ENCODE assay signal across 9 cellular contexts in genomic region chr10:112389147-112389822, GRCh38. TPM values are rescaled to one million over a fixed set of nuclear protein-coding genes. Genes with fewer than 3 reads are reported as not detected.
DNase-seq lines count a peak whose midpoint lies in the region; ATAC-seq and TF ChIP-seq lines count a peak whose summit lies in the region.
"Had no signal": no experiment of that assay in that cellular context is flagged by ENCODE, and none has a peak within 500 bp of the region (broad histone marks: within the 10 kb centered on the region; RNA-seq: fewer than 3 reads in every experiment).

No MANE protein-coding gene starts in this region.

- no peaks in the 10 kb centered on the region for H3K9me3 Mint-ChIP-seq in T-cell
- no peaks in the 10 kb centered on the region for H3K9me3 Mint-ChIP-seq in effector memory CD8-positive, alpha-beta T cell

- no peak for TF ChIP-seq CTCF in esophagus muscularis mucosa (IDR thresholded peaks at IDR 0.05)

- H3K27me3 Mint-ChIP-seq in T-cell = no peaks in the 10 kb centered on the region
- no peaks in the 10 kb centered on the region for H3K27me3 Mint-ChIP-seq in effector memory CD8-positive, alpha-beta T cell

- no peak overlapping the region for H3K4ac ChIP-seq in neuronal stem cell (ENCODE audit: low read length)

- no peak overlapping the region for H3K4me2 ChIP-seq in neuronal stem cell (ENCODE audit: insufficient read depth, low read length, poor library complexity, severe bottlenecking)

- H3K36me3 Mint-ChIP-seq in T-cell = peaks cover 14% of the 10 kb centered on the region
- H3K36me3 Mint-ChIP-seq in effector memory CD8-positive, alpha-beta T cell (ENCODE audit: insufficient read depth) = peaks cover 3% of the 10 kb centered on the region

- H2BK120ac ChIP-seq in neuronal stem cell (ENCODE audit: low read depth, low read length) = no peak overlapping the region

- peak overlapping the region in 2 of 3 donors; percentile 4 to 31 for H3K4me3 Mint-ChIP-seq in T-cell
- H3K4me3 Mint-ChIP-seq in effector memory CD8-positive, alpha-beta T cell = peak overlapping the region; percentile 56 to 63

- H3K27ac ChIP-seq in neuronal stem cell (replicated peaks; ENCODE audit: low read length) = no peak overlapping the region
- peak overlapping the region in 1 of 4 donors; percentile 50 for H3K27ac ChIP-seq in esophagus muscularis mucosa (replicated peaks in 1 of 4)
- H3K27ac ChIP-seq: C4-2B had no signal

- no peak overlapping the region for H2BK15ac ChIP-seq in neuronal stem cell (ENCODE audit: low read length)

- intact Hi-C loops in esophagus muscularis mucosa (cut with DNase I) = no loop called here

- no peak overlapping the region for H2BK12ac ChIP-seq in neuronal stem cell (ENCODE audit: low read length)

- H3K27me3 ChIP-seq in neuronal stem cell (ENCODE audit: control insufficient read depth in 3 of 3, insufficient read depth in 3 of 3, low read depth in 1 of 3, low read length in 3 of 3) (no peaks in the 10 kb centered on the region), esophagus muscularis mucosa (peaks cover 0 to 6% (median 0%) of the 10 kb centered on the region in 4 donors)

- no peak for TF ChIP-seq POLR2A in esophagus muscularis mucosa (IDR thresholded peaks at IDR 0.05; ENCODE audit: low read depth)

- peak; percentile 83 for DNase-seq in activated effector memory CD4-positive, alpha-beta T cell treated with anti-CD3 and anti-CD28 coated beads, Interleukin-2, amount 50 U/mL, for 16 hours
- no peak for DNase-seq in activated effector memory CD4-positive, alpha-beta T cell treated with Interleukin-2 at 50 U/mL for 16 hours
- DNase-seq in T-cell (peak in 19 of 34 experiments; percentile 20 to 71 (median 36)), neuronal stem cell (ENCODE audit: low spot score) (no peak), NCI-H1048 (lab: John Stamatoyannopoulos, UW) (no peak), esophagus muscularis mucosa (ENCODE audit: extremely low spot score) (no peak)
- peak in 2 of 3 experiments; percentile 45 to 47 for DNase-seq in effector memory CD8-positive, alpha-beta T cell

- no peaks in the 10 kb centered on the region for H3K9me3 ChIP-seq in neuronal stem cell (replicated peaks in 1 of 2; ENCODE audit: control insufficient read depth in 2 of 2, insufficient read depth in 1 of 2, low read depth in 1 of 2, low read length in 2 of 2)
- H3K9me3 ChIP-seq in esophagus muscularis mucosa = no peaks in the 10 kb centered on the region

- ATAC-seq in HG03066 (IDR thresholded peaks at IDR 0.05; ENCODE audit: low read depth, unreplicated experiment) = peak; percentile 60
- ATAC-seq in T-cell (replicated peaks in 1 of 4) = peak; percentile 84 to 94 (median 88)
- peak; percentile 89 for ATAC-seq in effector memory CD8-positive, alpha-beta T cell (replicated peaks)

- no peaks in the 10 kb centered on the region for H3K79me1 ChIP-seq in neuronal stem cell (ENCODE audit: low read depth, low read length)

- TF ChIP-seq EP300 in esophagus muscularis mucosa (IDR thresholded peaks at IDR 0.05) = no peak

- H4K8ac ChIP-seq in neuronal stem cell (ENCODE audit: low read depth, low read length) = no peak overlapping the region

- no peak overlapping the region for H4K91ac ChIP-seq in neuronal stem cell (ENCODE audit: low read depth, low read length, poor library complexity)

- no peak overlapping the region for H3K9ac ChIP-seq in neuronal stem cell (ENCODE audit: low read depth, low read length, poor library complexity)

- POLR2A ChIA-PET in T-cell (lab: Charles Lee) = interaction anchor here in 1 of 2 donors (0.9 kb wide), 1 partner anchor 57 kb away, joined by 4 read pairs; the partner anchor contains the start of genes VTI1A and ZDHHC6

- H3K14ac ChIP-seq in neuronal stem cell (ENCODE audit: low read length) = no peak overlapping the region

- no peak overlapping the region for H3K18ac ChIP-seq in neuronal stem cell (ENCODE audit: low read length)

- H3K4me1 ChIP-seq in neuronal stem cell (ENCODE audit: control insufficient read depth in 2 of 2, insufficient read depth in 1 of 2, low read depth in 1 of 2, low read length in 2 of 2) (peaks cover 0 to 9% of the 10 kb centered on the region in 2 donors), esophagus muscularis mucosa (peaks cover 0 to 10% (median 0%) of the 10 kb centered on the region in 4 donors)

- H3K27ac Mint-ChIP-seq in T-cell = peak overlapping the region; percentile 65 to 81
- peak overlapping the region; percentile 85 to 93 for H3K27ac Mint-ChIP-seq in effector memory CD8-positive, alpha-beta T cell

- H2BK5ac ChIP-seq in neuronal stem cell (ENCODE audit: low read length) = no peak overlapping the region

- H3K4me1 Mint-ChIP-seq in T-cell = peaks cover 68 to 80% (median 71%) of the 10 kb centered on the region in 3 donors
- peaks cover 47 to 77% of the 10 kb centered on the region in 2 donors for H3K4me1 Mint-ChIP-seq in effector memory CD8-positive, alpha-beta T cell (ENCODE audit: low read depth in 2 of 2)

- no peak overlapping the region for H3K23ac ChIP-seq in neuronal stem cell (ENCODE audit: low read depth, low read length, poor library complexity)

- H3K36me3 ChIP-seq in neuronal stem cell (replicated peaks in 1 of 2; ENCODE audit: control insufficient read depth in 2 of 2, insufficient read depth in 2 of 2, low read length in 2 of 2) (no peaks in the 10 kb centered on the region), esophagus muscularis mucosa (no peaks in the 10 kb centered on the region)

- H3K4me3 ChIP-seq in neuronal stem cell (ENCODE audit: low read length in 2 of 2) (no peak overlapping the region), esophagus muscularis mucosa (no peak overlapping the region)

- CTCF ChIA-PET in T-cell (lab: Charles Lee) = interaction anchor here in 1 of 2 donors (1.2 kb wide), 1 partner anchor 14 kb away, joined by 5 read pairs; no protein-coding TSS in a partner anchor

- no CpG with 5 or more reads among the region's 8 CpGs for WGBS in neuronal stem cell (ENCODE audit: extremely low coverage in 2 of 2, insufficient read length in 2 of 2, insufficient replicate concordance in 1 of 2), 2 donors
- 42% methylated on average over 8 of the region's 8 CpGs for WGBS in esophagus muscularis mucosa

- peak overlapping the region; percentile 75 for H2AFZ ChIP-seq in neuronal stem cell (ENCODE audit: low read length)

- no peak overlapping the region for H2AK5ac ChIP-seq in neuronal stem cell (ENCODE audit: low read depth, low read length)

RNA-seq across cellular contexts. Expression of gene ACSL5, which starts 15.4 kb away (rescaled TPM):
- total RNA-seq in T-cell (10 to 100 TPM; 36.0 to 48.9 (median 39.9) TPM), esophagus muscularis mucosa (10 to 100 TPM in 3 of 4 donors, 1 to 10 TPM in 1; 6.2 to 11.2 (median 10.8) TPM)
- not detected for polyA plus RNA-seq in neuronal stem cell (2013, experiment 1 of 2)
- 0.01 TPM for polyA plus RNA-seq in neuronal stem cell (2013, experiment 2 of 2)

RNA-seq across cellular contexts. Expression of gene ZDHHC6, which starts 57.4 kb away (rescaled TPM):
- 10 to 100 TPM; 39.4 to 51.4 (median 45.9) TPM for total RNA-seq in T-cell
- 16.0 TPM for polyA plus RNA-seq in neuronal stem cell (2013, experiment 1 of 2)
- polyA plus RNA-seq in neuronal stem cell (2013, experiment 2 of 2) = 17.0 TPM
- 10 to 100 TPM; 15.6 to 21.2 (median 17.3) TPM for total RNA-seq in esophagus muscularis mucosa

RNA-seq across cellular contexts. Expression of gene VTI1A, which starts 57.7 kb away (rescaled TPM):
- 10 to 100 TPM; 41.3 to 53.6 (median 43.5) TPM for total RNA-seq in T-cell
- polyA plus RNA-seq in neuronal stem cell (2013, experiment 1 of 2) = 9.2 TPM
- polyA plus RNA-seq in neuronal stem cell (2013, experiment 2 of 2) = 10.1 TPM
- 10 to 100 TPM; 27.6 to 42.7 (median 33.8) TPM for total RNA-seq in esophagus muscularis mucosa

Comparison
In these comparisons a context has a peak if more than half of its experiments do, and no peak if none do; other contexts are left out.
1. DNase-seq: peak in activated effector memory CD4-positive, alpha-beta T cell treated with anti-CD3 and anti-CD28 coated beads, Interleukin-2, amount 50 U/mL, for 16 hours (single experiment), T-cell (19 of 34) and effector memory CD8-positive, alpha-beta T cell (2 of 3); none in activated effector memory CD4-positive, alpha-beta T cell treated with Interleukin-2 at 50 U/mL for 16 hours (single experiment), neuronal stem cell (single experiment), NCI-H1048 (single experiment) and esophagus muscularis mucosa (single experiment).
2. Peak in every context shown above with its lines, with median percentiles within 50 percentile points of each other: ATAC-seq.